2 cellular contexts compared by ENCODE assay signal in the genomic region with DNA sequence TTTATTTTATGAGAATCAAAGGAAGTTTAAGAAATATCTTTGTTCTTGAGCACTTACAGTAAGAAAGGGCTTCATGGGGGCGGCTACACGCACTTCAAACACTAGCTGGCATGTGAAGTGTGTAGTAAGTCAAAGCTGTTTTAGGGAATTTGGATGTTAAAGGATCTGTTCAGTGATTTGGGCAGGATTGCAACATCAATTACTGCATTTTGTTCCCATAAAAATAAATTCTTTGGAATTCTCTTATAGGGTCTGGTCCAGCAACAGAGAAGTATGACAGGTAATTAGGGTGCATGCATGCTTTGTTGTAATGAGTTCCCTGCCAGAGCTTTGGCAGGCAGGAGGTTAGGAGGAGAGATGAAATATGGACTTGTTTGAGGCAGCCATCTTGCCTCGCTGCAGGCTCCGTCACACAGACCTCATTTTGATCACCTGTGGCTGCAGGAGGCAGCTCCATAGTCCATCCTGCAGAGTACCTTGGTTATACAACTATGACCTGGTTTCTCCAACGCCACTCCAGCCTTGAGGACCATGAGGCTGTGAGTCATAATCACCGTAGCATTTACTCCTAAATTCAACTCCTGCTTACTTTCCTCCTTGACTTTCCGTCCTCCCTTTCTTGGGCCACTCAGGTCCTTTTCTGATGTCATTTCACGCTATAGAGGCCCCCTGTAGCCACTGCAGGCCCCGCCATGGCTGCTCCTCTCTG.
TF ChIP-seq lines count a peak whose summit lies in the region.

No MANE protein-coding gene starts in this region.

TF ChIP-seq in GM23338, 12 proteins besides CTCF, POLR2A, EP300 and RAD21 (continued from another document and continues in another):
- TF ChIP-seq, protein P1, sequence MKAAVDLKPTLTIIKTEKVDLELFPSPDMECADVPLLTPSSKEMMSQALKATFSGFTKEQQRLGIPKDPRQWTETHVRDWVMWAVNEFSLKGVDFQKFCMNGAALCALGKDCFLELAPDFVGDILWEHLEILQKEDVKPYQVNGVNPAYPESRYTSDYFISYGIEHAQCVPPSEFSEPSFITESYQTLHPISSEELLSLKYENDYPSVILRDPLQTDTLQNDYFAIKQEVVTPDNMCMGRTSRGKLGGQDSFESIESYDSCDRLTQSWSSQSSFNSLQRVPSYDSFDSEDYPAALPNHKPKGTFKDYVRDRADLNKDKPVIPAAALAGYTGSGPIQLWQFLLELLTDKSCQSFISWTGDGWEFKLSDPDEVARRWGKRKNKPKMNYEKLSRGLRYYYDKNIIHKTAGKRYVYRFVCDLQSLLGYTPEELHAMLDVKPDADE (IDR thresholded peaks at IDR 0.05), result no peak
- TF ChIP-seq, protein P2, sequence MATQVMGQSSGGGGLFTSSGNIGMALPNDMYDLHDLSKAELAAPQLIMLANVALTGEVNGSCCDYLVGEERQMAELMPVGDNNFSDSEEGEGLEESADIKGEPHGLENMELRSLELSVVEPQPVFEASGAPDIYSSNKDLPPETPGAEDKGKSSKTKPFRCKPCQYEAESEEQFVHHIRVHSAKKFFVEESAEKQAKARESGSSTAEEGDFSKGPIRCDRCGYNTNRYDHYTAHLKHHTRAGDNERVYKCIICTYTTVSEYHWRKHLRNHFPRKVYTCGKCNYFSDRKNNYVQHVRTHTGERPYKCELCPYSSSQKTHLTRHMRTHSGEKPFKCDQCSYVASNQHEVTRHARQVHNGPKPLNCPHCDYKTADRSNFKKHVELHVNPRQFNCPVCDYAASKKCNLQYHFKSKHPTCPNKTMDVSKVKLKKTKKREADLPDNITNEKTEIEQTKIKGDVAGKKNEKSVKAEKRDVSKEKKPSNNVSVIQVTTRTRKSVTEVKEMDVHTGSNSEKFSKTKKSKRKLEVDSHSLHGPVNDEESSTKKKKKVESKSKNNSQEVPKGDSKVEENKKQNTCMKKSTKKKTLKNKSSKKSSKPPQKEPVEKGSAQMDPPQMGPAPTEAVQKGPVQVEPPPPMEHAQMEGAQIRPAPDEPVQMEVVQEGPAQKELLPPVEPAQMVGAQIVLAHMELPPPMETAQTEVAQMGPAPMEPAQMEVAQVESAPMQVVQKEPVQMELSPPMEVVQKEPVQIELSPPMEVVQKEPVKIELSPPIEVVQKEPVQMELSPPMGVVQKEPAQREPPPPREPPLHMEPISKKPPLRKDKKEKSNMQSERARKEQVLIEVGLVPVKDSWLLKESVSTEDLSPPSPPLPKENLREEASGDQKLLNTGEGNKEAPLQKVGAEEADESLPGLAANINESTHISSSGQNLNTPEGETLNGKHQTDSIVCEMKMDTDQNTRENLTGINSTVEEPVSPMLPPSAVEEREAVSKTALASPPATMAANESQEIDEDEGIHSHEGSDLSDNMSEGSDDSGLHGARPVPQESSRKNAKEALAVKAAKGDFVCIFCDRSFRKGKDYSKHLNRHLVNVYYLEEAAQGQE (IDR thresholded peaks at IDR 0.05; ENCODE audit: unreplicated experiment), result no peak
- TF ChIP-seq ZNF331 (CRISPR knock-in tag; IDR thresholded peaks at IDR 0.05; ENCODE audit: low read depth) (no peak), EZH2phosphoT487 (IDR thresholded peaks at IDR 0.05; ENCODE audit: unreplicated experiment) (no peak), JUNB (IDR thresholded peaks at IDR 0.05; ENCODE audit: unreplicated experiment) (no peak), STAT1 (IDR thresholded peaks at IDR 0.05; ENCODE audit: unreplicated experiment) (no peak), EZH2 (IDR thresholded peaks at IDR 0.05; ENCODE audit: low read depth, unreplicated experiment) (no peak), POLR2AphosphoS5 (IDR thresholded peaks at IDR 0.05; ENCODE audit: low read depth) (no peak), NANOG (IDR thresholded peaks at IDR 0.05; ENCODE audit: borderline replicate concordance) (no peak)

TF ChIP-seq in SK-N-SH, 30 proteins besides CTCF, POLR2A, EP300 and RAD21:
- TF ChIP-seq, protein P2 (IDR thresholded peaks at IDR 0.05; ENCODE audit: low read depth, low read length), result no peak
- peak; percentile 65 for TF ChIP-seq YY1 (IDR thresholded peaks at IDR 0.05; ENCODE audit: low read depth)
